In the genomic region with DNA sequence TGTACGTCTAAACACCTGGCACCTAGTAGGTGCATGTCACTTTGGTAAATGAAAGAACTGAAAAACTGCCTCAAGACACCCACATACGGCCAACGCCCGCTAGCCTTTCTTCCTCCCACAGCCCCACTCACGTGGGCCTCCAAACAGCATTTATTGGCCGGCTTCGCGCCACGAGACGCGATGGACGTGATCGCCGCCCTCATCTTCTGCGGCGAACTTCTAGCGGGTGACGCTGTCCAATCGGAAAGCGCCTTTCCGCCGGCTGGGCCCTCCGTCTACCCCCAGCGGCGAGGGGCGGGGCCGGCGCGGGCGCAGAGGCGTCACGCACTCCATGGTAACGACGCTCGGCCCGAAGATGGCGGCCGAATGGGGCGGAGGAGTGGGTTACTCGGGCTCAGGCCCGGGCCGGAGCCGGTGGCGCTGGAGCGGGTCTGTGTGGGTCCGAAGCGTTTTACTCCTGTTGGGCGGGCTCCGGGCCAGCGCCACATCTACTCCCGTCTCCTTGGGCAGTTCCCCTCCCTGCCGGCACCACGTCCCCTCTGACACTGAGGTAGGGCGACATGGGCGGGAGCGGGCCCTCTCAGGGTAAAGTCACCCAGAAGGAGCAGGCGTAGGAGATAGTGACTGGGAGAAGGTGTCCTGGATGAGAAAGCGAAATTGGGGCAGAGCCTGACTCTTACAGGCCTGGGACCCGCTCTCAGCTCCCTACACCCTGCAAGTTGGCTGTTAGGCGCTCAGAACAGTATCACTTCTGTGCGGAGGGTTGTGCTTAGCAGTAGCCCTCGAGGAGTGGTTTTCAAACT, we compare ENCODE assay signal across 1 cellular context.
A peak's percentile ranks its signal among the peaks of the same experiment; 100 is the strongest.
TF ChIP-seq lines count a peak whose summit lies in the region.

A gene with protein sequence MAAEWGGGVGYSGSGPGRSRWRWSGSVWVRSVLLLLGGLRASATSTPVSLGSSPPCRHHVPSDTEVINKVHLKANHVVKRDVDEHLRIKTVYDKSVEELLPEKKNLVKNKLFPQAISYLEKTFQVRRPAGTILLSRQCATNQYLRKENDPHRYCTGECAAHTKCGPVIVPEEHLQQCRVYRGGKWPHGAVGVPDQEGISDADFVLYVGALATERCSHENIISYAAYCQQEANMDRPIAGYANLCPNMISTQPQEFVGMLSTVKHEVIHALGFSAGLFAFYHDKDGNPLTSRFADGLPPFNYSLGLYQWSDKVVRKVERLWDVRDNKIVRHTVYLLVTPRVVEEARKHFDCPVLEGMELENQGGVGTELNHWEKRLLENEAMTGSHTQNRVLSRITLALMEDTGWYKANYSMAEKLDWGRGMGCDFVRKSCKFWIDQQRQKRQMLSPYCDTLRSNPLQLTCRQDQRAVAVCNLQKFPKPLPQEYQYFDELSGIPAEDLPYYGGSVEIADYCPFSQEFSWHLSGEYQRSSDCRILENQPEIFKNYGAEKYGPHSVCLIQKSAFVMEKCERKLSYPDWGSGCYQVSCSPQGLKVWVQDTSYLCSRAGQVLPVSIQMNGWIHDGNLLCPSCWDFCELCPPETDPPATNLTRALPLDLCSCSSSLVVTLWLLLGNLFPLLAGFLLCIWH (plus strand): TSS at position 327 of the 803 bp plus-strand sequence. CDS start 29 bp downstream, at position 356.

TF ChIP-seq in HepG2, 621 proteins besides CTCF, POLR2A, EP300 and RAD21 (continued from another document and continues in another):
- TF ChIP-seq MEIS1 (CRISPR knock-in tag; IDR thresholded peaks at IDR 0.05; ENCODE audit: borderline replicate concordance) (peak; percentile 47; the same call in 1 of the 2 replicates), KLF15 (CRISPR knock-in tag; IDR thresholded peaks at IDR 0.05; ENCODE audit: borderline replicate concordance) (no peak), THAP11 (CRISPR knock-in tag; IDR thresholded peaks at IDR 0.05) (peak; percentile 75), ZNF563 (CRISPR knock-in tag; IDR thresholded peaks at IDR 0.05) (no peak), FOXK1 (CRISPR knock-in tag; IDR thresholded peaks at IDR 0.05; ENCODE audit: borderline replicate concordance, low read depth) (peak; percentile 45; the same call in 1 of the 2 replicates), RXRA (CRISPR knock-in tag; IDR thresholded peaks at IDR 0.05) (peak; percentile 54), SAFB2 (CRISPR knock-in tag; IDR thresholded peaks at IDR 0.05; ENCODE audit: borderline replicate concordance, low read depth) (no peak), RBM39 (IDR thresholded peaks at IDR 0.05; ENCODE audit: low read depth, low read length, poor library complexity, severe bottlenecking) (no peak), HNRNPL (IDR thresholded peaks at IDR 0.05; ENCODE audit: low read depth, low read length) (no peak), ZNF567 (CRISPR knock-in tag; IDR thresholded peaks at IDR 0.05; ENCODE audit: borderline replicate concordance) (0 out of 2 replicates have a peak, but pooled peaks have one; percentile 14), SNAPC5 (CRISPR knock-in tag; IDR thresholded peaks at IDR 0.05; ENCODE audit: borderline replicate concordance) (no peak), SETDB1 (CRISPR knock-in tag; IDR thresholded peaks at IDR 0.05; ENCODE audit: borderline replicate concordance) (no peak), ZFP90 (CRISPR knock-in tag; IDR thresholded peaks at IDR 0.05; ENCODE audit: borderline replicate concordance) (no peak; the same call in 1 of the 2 replicates), CREBL2 (CRISPR knock-in tag; IDR thresholded peaks at IDR 0.05; ENCODE audit: borderline replicate concordance) (no peak; the same call in 1 of the 2 replicates), MIER3 (CRISPR knock-in tag; IDR thresholded peaks at IDR 0.05; ENCODE audit: borderline replicate concordance) (peak; percentile 48; the same call in 1 of the 2 replicates), GTF3A (CRISPR knock-in tag; conservative IDR thresholded peaks at IDR 0.05) (no peak), ARHGAP35 (CRISPR knock-in tag; IDR thresholded peaks at IDR 0.05; ENCODE audit: borderline replicate concordance) (peak; percentile 56; the same call in 1 of the 2 replicates), ZNF710 (CRISPR knock-in tag; IDR thresholded peaks at IDR 0.05; ENCODE audit: borderline replicate concordance) (no peak), ZSCAN21 (CRISPR knock-in tag; IDR thresholded peaks at IDR 0.05; ENCODE audit: borderline replicate concordance) (peak; percentile 19; the same call in 1 of the 2 replicates), MATR3 (CRISPR knock-in tag; IDR thresholded peaks at IDR 0.05) (no peak), ZBTB1 (CRISPR knock-in tag; IDR thresholded peaks at IDR 0.05; ENCODE audit: borderline replicate concordance) (no peak), ZNF816 (CRISPR knock-in tag; IDR thresholded peaks at IDR 0.05; ENCODE audit: borderline replicate concordance) (no peak), ZNF709 (CRISPR knock-in tag; IDR thresholded peaks at IDR 0.05) (no peak), HMG20A (CRISPR knock-in tag; IDR thresholded peaks at IDR 0.05; ENCODE audit: borderline replicate concordance) (no peak), NFIC (IDR thresholded peaks at IDR 0.05; ENCODE audit: low read length) (no peak), NCOA5 (CRISPR knock-in tag; IDR thresholded peaks at IDR 0.05) (no peak), KDM2A (CRISPR knock-in tag; IDR thresholded peaks at IDR 0.05; ENCODE audit: borderline replicate concordance, low read depth) (peak; percentile 78), TCF7L2 (IDR thresholded peaks at IDR 0.05; ENCODE audit: low read depth, low read length) (no peak), ADNP (CRISPR knock-in tag; IDR thresholded peaks at IDR 0.05) (no peak), KAT8 (CRISPR knock-in tag; IDR thresholded peaks at IDR 0.05) (peak; percentile 72), EZH2 (conservative IDR thresholded peaks at IDR 0.05; ENCODE audit: low read depth, low read length) (no peak), ZNF446 (CRISPR knock-in tag; IDR thresholded peaks at IDR 0.05) (no peak), ZNF570 (CRISPR knock-in tag; IDR thresholded peaks at IDR 0.05; ENCODE audit: borderline replicate concordance) (no peak), TCF7 (IDR thresholded peaks at IDR 0.05; ENCODE audit: low read depth) (peak; percentile 21; the same call in 1 of the 2 replicates), PTBP1 (IDR thresholded peaks at IDR 0.05; ENCODE audit: low read depth, low read length, poor library complexity, severe bottlenecking) (no peak), SIN3A (IDR thresholded peaks at IDR 0.05; ENCODE audit: borderline replicate concordance, low read depth, low read length) (peak; percentile 87; the same call in 1 of the 2 replicates), SSRP1 (CRISPR knock-in tag; IDR thresholded peaks at IDR 0.05) (no peak), ZMYM4 (CRISPR knock-in tag; IDR thresholded peaks at IDR 0.05) (peak; percentile 89), CAMTA2 (CRISPR knock-in tag; IDR thresholded peaks at IDR 0.05; ENCODE audit: borderline replicate concordance) (no peak), ZNF550 (CRISPR knock-in tag; IDR thresholded peaks at IDR 0.05; ENCODE audit: borderline replicate concordance) (no peak)
- TF ChIP-seq, protein P1, sequence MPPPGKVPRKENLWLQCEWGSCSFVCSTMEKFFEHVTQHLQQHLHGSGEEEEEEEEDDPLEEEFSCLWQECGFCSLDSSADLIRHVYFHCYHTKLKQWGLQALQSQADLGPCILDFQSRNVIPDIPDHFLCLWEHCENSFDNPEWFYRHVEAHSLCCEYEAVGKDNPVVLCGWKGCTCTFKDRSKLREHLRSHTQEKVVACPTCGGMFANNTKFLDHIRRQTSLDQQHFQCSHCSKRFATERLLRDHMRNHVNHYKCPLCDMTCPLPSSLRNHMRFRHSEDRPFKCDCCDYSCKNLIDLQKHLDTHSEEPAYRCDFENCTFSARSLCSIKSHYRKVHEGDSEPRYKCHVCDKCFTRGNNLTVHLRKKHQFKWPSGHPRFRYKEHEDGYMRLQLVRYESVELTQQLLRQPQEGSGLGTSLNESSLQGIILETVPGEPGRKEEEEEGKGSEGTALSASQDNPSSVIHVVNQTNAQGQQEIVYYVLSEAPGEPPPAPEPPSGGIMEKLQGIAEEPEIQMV (CRISPR knock-in tag; IDR thresholded peaks at IDR 0.05; ENCODE audit: low read depth) = no peak
- TF ChIP-seq, protein P2, sequence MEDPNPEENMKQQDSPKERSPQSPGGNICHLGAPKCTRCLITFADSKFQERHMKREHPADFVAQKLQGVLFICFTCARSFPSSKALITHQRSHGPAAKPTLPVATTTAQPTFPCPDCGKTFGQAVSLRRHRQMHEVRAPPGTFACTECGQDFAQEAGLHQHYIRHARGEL (CRISPR knock-in tag; IDR thresholded peaks at IDR 0.05) = no peak
- TF ChIP-seq, protein P3, sequence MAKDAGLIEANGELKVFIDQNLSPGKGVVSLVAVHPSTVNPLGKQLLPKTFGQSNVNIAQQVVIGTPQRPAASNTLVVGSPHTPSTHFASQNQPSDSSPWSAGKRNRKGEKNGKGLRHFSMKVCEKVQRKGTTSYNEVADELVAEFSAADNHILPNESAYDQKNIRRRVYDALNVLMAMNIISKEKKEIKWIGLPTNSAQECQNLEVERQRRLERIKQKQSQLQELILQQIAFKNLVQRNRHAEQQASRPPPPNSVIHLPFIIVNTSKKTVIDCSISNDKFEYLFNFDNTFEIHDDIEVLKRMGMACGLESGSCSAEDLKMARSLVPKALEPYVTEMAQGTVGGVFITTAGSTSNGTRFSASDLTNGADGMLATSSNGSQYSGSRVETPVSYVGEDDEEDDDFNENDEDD (CRISPR knock-in tag; IDR thresholded peaks at IDR 0.05; ENCODE audit: borderline replicate concordance) = peak; percentile 92
- TF ChIP-seq, protein P4, sequence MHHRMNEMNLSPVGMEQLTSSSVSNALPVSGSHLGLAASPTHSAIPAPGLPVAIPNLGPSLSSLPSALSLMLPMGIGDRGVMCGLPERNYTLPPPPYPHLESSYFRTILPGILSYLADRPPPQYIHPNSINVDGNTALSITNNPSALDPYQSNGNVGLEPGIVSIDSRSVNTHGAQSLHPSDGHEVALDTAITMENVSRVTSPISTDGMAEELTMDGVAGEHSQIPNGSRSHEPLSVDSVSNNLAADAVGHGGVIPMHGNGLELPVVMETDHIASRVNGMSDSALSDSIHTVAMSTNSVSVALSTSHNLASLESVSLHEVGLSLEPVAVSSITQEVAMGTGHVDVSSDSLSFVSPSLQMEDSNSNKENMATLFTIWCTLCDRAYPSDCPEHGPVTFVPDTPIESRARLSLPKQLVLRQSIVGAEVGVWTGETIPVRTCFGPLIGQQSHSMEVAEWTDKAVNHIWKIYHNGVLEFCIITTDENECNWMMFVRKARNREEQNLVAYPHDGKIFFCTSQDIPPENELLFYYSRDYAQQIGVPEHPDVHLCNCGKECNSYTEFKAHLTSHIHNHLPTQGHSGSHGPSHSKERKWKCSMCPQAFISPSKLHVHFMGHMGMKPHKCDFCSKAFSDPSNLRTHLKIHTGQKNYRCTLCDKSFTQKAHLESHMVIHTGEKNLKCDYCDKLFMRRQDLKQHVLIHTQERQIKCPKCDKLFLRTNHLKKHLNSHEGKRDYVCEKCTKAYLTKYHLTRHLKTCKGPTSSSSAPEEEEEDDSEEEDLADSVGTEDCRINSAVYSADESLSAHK (CRISPR knock-in tag; IDR thresholded peaks at IDR 0.05; ENCODE audit: borderline replicate concordance) = no peak
- TF ChIP-seq, protein P5, sequence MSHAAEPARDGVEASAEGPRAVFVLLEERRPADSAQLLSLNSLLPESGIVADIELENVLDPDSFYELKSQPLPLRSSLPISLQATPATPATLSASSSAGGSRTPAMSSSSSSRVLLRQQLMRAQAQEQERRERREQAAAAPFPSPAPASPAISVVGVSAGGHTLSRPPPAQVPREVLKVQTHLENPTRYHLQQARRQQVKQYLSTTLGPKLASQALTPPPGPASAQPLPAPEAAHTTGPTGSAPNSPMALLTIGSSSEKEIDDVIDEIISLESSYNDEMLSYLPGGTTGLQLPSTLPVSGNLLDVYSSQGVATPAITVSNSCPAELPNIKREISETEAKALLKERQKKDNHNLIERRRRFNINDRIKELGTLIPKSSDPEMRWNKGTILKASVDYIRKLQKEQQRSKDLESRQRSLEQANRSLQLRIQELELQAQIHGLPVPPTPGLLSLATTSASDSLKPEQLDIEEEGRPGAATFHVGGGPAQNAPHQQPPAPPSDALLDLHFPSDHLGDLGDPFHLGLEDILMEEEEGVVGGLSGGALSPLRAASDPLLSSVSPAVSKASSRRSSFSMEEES (CRISPR knock-in tag; IDR thresholded peaks at IDR 0.05) = peak; percentile 81
- TF ChIP-seq, protein P6, sequence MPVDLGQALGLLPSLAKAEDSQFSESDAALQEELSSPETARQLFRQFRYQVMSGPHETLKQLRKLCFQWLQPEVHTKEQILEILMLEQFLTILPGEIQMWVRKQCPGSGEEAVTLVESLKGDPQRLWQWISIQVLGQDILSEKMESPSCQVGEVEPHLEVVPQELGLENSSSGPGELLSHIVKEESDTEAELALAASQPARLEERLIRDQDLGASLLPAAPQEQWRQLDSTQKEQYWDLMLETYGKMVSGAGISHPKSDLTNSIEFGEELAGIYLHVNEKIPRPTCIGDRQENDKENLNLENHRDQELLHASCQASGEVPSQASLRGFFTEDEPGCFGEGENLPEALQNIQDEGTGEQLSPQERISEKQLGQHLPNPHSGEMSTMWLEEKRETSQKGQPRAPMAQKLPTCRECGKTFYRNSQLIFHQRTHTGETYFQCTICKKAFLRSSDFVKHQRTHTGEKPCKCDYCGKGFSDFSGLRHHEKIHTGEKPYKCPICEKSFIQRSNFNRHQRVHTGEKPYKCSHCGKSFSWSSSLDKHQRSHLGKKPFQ (CRISPR knock-in tag; IDR thresholded peaks at IDR 0.05; ENCODE audit: insufficient replicate concordance) = peak; percentile 20
- TF ChIP-seq, protein P7, sequence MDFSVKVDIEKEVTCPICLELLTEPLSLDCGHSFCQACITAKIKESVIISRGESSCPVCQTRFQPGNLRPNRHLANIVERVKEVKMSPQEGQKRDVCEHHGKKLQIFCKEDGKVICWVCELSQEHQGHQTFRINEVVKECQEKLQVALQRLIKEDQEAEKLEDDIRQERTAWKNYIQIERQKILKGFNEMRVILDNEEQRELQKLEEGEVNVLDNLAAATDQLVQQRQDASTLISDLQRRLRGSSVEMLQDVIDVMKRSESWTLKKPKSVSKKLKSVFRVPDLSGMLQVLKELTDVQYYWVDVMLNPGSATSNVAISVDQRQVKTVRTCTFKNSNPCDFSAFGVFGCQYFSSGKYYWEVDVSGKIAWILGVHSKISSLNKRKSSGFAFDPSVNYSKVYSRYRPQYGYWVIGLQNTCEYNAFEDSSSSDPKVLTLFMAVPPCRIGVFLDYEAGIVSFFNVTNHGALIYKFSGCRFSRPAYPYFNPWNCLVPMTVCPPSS (IDR thresholded peaks at IDR 0.05) = no peak
